ENCODE assay signal across 12 cellular contexts in the genomic region with DNA sequence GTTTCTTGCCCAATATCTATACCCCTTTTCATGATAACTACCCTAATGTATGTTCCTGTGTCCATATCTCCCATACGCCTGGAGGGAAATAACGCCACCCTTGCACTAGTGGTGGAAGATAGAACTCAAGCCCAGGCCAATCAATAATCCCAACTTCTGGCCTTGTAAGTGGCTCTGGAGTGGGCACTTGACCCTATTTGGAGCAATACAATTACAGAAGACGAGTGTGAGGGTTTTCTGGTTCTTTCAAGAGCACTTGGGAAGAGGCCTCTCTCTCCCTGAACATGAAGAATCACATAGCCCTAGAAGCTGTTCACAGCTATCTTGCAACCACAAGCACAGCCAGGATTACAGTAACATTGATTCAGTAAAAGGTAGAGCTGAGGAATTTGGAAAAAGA.
A peak's percentile ranks its signal among the peaks of the same experiment; 100 is the strongest.
DNase-seq lines count a peak whose midpoint lies in the region; ATAC-seq and TF ChIP-seq lines count a peak whose summit lies in the region.
"Had no signal": no experiment of that assay in that cellular context is flagged by ENCODE, and none has a peak within 500 bp of the region (broad histone marks: within the 10 kb centered on the region; RNA-seq: fewer than 3 reads in every experiment).

No MANE protein-coding gene starts in this region.

- H4K91ac ChIP-seq in H9 (ENCODE audit: insufficient read length, low read depth, low read length), result no peak overlapping the region

- H3K27me3 Mint-ChIP-seq in H9 (ENCODE audit: low read depth), result no peaks in the 10 kb centered on the region; the same call in 1 of the 2 replicates
- H3K27me3 Mint-ChIP-seq in osteocyte (ENCODE audit: unreplicated experiment), result no peaks in the 10 kb centered on the region

- H2BK20ac ChIP-seq in H9 (ENCODE audit: low read depth, low read length, poor library complexity, severe bottlenecking), result no peak overlapping the region

- H3K4ac ChIP-seq in H9 (ENCODE audit: low read depth, low read length), result no peak overlapping the region

- H3T11ph ChIP-seq in H9 (ENCODE audit: low read length), result no peak overlapping the region

- H4K5ac ChIP-seq in H9 (ENCODE audit: insufficient read length, low read depth, low read length), result no peak overlapping the region

- H3K4me1 ChIP-seq in H9 (ENCODE audit: insufficient read depth, low read length) (peaks cover 11% of the 10 kb centered on the region; the same call in 1 of the 2 replicates), Karpas-422 (ENCODE audit: low read length) (no peaks in the 10 kb centered on the region)

- H4K20me1 ChIP-seq in H9 (ENCODE audit: control insufficient read depth, insufficient read depth, insufficient read length) (no peaks in the 10 kb centered on the region), Karpas-422 (ENCODE audit: insufficient read depth, low read depth, low read length) (no peaks in the 10 kb centered on the region)

- H3K9me2 ChIP-seq in Karpas-422 (replicated peaks; ENCODE audit: insufficient read depth, low read length), result no peaks in the 10 kb centered on the region

- no peak for ATAC-seq in HG02763 (IDR thresholded peaks at IDR 0.05; ENCODE audit: unreplicated experiment)

- DNase-seq in H9 (no peak), Karpas-422 (peak; percentile 37), osteocyte (ENCODE audit: extremely low spot score, unreplicated experiment) (peak; percentile 19), Ammon's horn (ENCODE audit: low spot score) (no peak)
- peak; percentile 3 for DNase-seq in activated CD8-positive, alpha-beta memory T cell treated with anti-CD3 and anti-CD28 coated beads, Interleukin-2, amount 50 U/mL, for 48 hours
- DNase-seq in activated CD4-positive, CD25-positive, alpha-beta regulatory T cell (lab: John Stamatoyannopoulos, UW), result no peak
- DNase-seq: CD4-positive, CD25-positive, alpha-beta regulatory T cell; GM23248; NCI-H1105; NCI-H1694 treated with DMSO at 0.1 percent for 48 hours had no signal

- H3K79me2 ChIP-seq in H9 (ENCODE audit: insufficient read depth, low read length), result no peaks in the 10 kb centered on the region
- H3K79me2 ChIP-seq in Karpas-422 (ENCODE audit: low read length), result no peaks in the 10 kb centered on the region

- peaks cover 15 to 22% of the 10 kb centered on the region in 2 experiments for H3K4me1 Mint-ChIP-seq in H9
- no peaks in the 10 kb centered on the region for H3K4me1 Mint-ChIP-seq in osteocyte (ENCODE audit: unreplicated experiment)
- H3K4me1 Mint-ChIP-seq: B cell; CD4-positive, CD25-positive, alpha-beta regulatory T cell had no signal

- H3K79me1 ChIP-seq in H9 (ENCODE audit: insufficient read depth, low read depth, low read length, poor library complexity, severe bottlenecking), result no peaks in the 10 kb centered on the region

- no peak overlapping the region for H3K27ac Mint-ChIP-seq in H9
- H3K27ac Mint-ChIP-seq in osteocyte (ENCODE audit: unreplicated experiment), result no peak overlapping the region
- H3K27ac Mint-ChIP-seq: B cell had no signal

- H2AFZ ChIP-seq in H9 (ENCODE audit: low read length) (no peak overlapping the region), Karpas-422 (ENCODE audit: low read length) (no peak overlapping the region)
- H2AFZ ChIP-seq: GM23248 had no signal

- no peak overlapping the region for H3K14ac ChIP-seq in H9 (ENCODE audit: insufficient read depth, low read length)

- no peak overlapping the region for H3K4me3 Mint-ChIP-seq in H9
- no peak overlapping the region for H3K4me3 Mint-ChIP-seq in osteocyte (ENCODE audit: unreplicated experiment)
- H3K4me3 Mint-ChIP-seq: B cell; CD4-positive, CD25-positive, alpha-beta regulatory T cell had no signal

- no peaks in the 10 kb centered on the region; a peak in 1 of 7 replicates for H3K36me3 Mint-ChIP-seq in H9 (ENCODE audit: insufficient read depth in 1 of 3, low read depth in 3 of 3)
- H3K36me3 Mint-ChIP-seq in osteocyte (ENCODE audit: unreplicated experiment), result no peaks in the 10 kb centered on the region
- H3K36me3 Mint-ChIP-seq: CD4-positive, CD25-positive, alpha-beta regulatory T cell had no signal

- H2AK5ac ChIP-seq in H9 (ENCODE audit: insufficient read length, low read length), result no peak overlapping the region

- WGBS in H9 (ENCODE audit: extremely low coverage, insufficient read length, low lambda C conversion rate), result no CpG with 5 or more reads among the region's 3 CpGs

- no peak overlapping the region for H2BK120ac ChIP-seq in H9 (ENCODE audit: low read depth, low read length, poor library complexity, severe bottlenecking)

- H2BK15ac ChIP-seq in H9 (ENCODE audit: low read depth, low read length), result no peak overlapping the region

- H3K18ac ChIP-seq in H9 (ENCODE audit: insufficient read length, low read depth, low read length), result no peak overlapping the region

- H4K8ac ChIP-seq in H9 (replicated peaks; ENCODE audit: insufficient read length, low read depth, low read length), result no peak overlapping the region

- H3K4me3 ChIP-seq in Karpas-422 (ENCODE audit: low read length), result no peak overlapping the region
- H3K4me3 ChIP-seq: GM23248 had no signal

- no peak overlapping the region for H3K56ac ChIP-seq in H9 (ENCODE audit: insufficient read length, low read depth, low read length)

- no peak for TF ChIP-seq CTCF in H9 (conservative IDR thresholded peaks at IDR 0.05)
- TF ChIP-seq CTCF in osteocyte (IDR thresholded peaks at IDR 0.05), result no peak

- no peak overlapping the region for H3K23ac ChIP-seq in H9 (ENCODE audit: insufficient read length, low read depth, low read length)

- no peaks in the 10 kb centered on the region for H3K36me3 ChIP-seq in Karpas-422 (ENCODE audit: insufficient read depth, low read length)

- peak overlapping the region; percentile 4 for H2BK12ac ChIP-seq in H9 (ENCODE audit: insufficient read length, low read depth, low read length)

- H3K4me2 ChIP-seq in H9 (ENCODE audit: insufficient read depth, insufficient read length, low read length) (no peak overlapping the region), Karpas-422 (ENCODE audit: low read depth, low read length, poor library complexity, severe bottlenecking) (no peak overlapping the region)

- no peaks in the 10 kb centered on the region for H3K9me3 ChIP-seq in H9 (ENCODE audit: control insufficient read depth, low read depth, low read length)
- H3K9me3 ChIP-seq in Karpas-422 (ENCODE audit: low read length), result no peaks in the 10 kb centered on the region

- no peaks in the 10 kb centered on the region for H3K27me3 ChIP-seq in H9 (ENCODE audit: insufficient read depth, low read length)
- H3K27me3 ChIP-seq in Karpas-422 (ENCODE audit: low read length), result no peaks in the 10 kb centered on the region

- H3K9ac ChIP-seq in H9 (ENCODE audit: extremely low read depth, insufficient read length, low read length), result no peak overlapping the region
- no peak overlapping the region for H3K9ac ChIP-seq in Karpas-422 (ENCODE audit: low read length)
- H3K9ac ChIP-seq: GM23248 had no signal

- H2BK5ac ChIP-seq in H9 (ENCODE audit: insufficient read length, low read length), result no peak overlapping the region

- H3K9me3 Mint-ChIP-seq in H9 (no peaks in the 10 kb centered on the region), osteocyte (ENCODE audit: unreplicated experiment) (no peaks in the 10 kb centered on the region)

- H3K27ac ChIP-seq in H9 (ENCODE audit: insufficient read length, low read depth, low read length) (no peak overlapping the region), Karpas-422 (ENCODE audit: low read length) (no peak overlapping the region)
- H3K27ac ChIP-seq: GM23248 had no signal

- no peaks in the 10 kb centered on the region for H3K23me2 ChIP-seq in H9 (ENCODE audit: insufficient read length, low read depth, low read length, poor library complexity, severe bottlenecking)

Comparison
In these comparisons a context has a peak if more than half of its experiments do, and no peak if none do; other contexts are left out.
1. DNase-seq: peak in Karpas-422 (single experiment), activated CD8-positive, alpha-beta memory T cell treated with anti-CD3 and anti-CD28 coated beads, Interleukin-2, amount 50 U/mL, for 48 hours (single experiment) and osteocyte (single experiment); none in H9 (single experiment), Ammon's horn (single experiment) and activated CD4-positive, CD25-positive, alpha-beta regulatory T cell (0 of 4).